In genomic region chr18:37717098-37717497, GRCh38 we compare ENCODE assay signal across 23 cellular contexts.
"Had no signal": no experiment of that assay in that cellular context is flagged by ENCODE, and none has a peak within 500 bp of the region (broad histone marks: within the 10 kb centered on the region; RNA-seq: fewer than 3 reads in every experiment).

No MANE protein-coding gene starts in this region.

- H3K27ac ChIP-seq: coronary artery, esophagus muscularis mucosa, foreskin keratinocyte, gastrocnemius medialis, heart right ventricle, left lung, lower lobe of right lung had no signal

- DNase-seq: dermis blood vessel endothelial cell; effector CD4-positive, alpha-beta T cell; effector memory CD4-positive, alpha-beta T cell; foreskin keratinocyte; gastrocnemius medialis; glutamatergic neuron; head of caudate nucleus; heart right ventricle; hippocampal formation; left cardiac atrium; left lung; left ventricle myocardium superior; lower lobe of right lung; mesenchymal stem cell; mucosa of descending colon; naive B cell; naive thymus-derived CD8-positive, alpha-beta T cell had no signal

- H3K36me3 ChIP-seq: esophagus muscularis mucosa, gastrocnemius medialis, heart right ventricle, left lung, lower lobe of right lung had no signal

- H3K4me1 ChIP-seq: esophagus muscularis mucosa, gastrocnemius medialis, left lung, lower lobe of right lung had no signal

- H3K4me3 ChIP-seq: coronary artery, dorsolateral prefrontal cortex, esophagus muscularis mucosa, gastrocnemius medialis, heart right ventricle, left lung, lower lobe of right lung, mucosa of descending colon had no signal

- H3K27me3 ChIP-seq: esophagus muscularis mucosa, foreskin keratinocyte, gastrocnemius medialis, left lung had no signal

- FAIRE-seq: endothelial cell of umbilical vein, islet of Langerhans, keratinocyte had no signal

- H3K9me3 ChIP-seq: esophagus muscularis mucosa, gastrocnemius medialis, heart right ventricle, left lung, lower lobe of right lung, mucosa of descending colon had no signal
